In genomic region chr2:112432735-112433479, GRCh38 we compare ENCODE assay signal across 8 cellular contexts. TPM values are rescaled to one million over a fixed set of nuclear protein-coding genes. Genes with fewer than 3 reads are reported as not detected.
A peak's percentile ranks its signal among the peaks of the same experiment; 100 is the strongest.
DNase-seq lines count a peak whose midpoint lies in the region; ATAC-seq and TF ChIP-seq lines count a peak whose summit lies in the region.
"Not testable (repeated sequence)": the region's sequence is repeated elsewhere in the genome, so short reads cannot be mapped to it uniquely, and the experiment has no call there.

No MANE protein-coding gene starts in this region.

- H3K4me1 Mint-ChIP-seq in WTC11, mesothelial cell of epicardium: not testable (repeated sequence)

- POLR2A ChIA-PET in WTC11 (lab: Charles Lee), result interaction anchor here (0.6 to 0.8 kb wide), 3 partner anchors 173 to 311 kb away, joined by 3 to 7 read pairs (median 3); no protein-coding TSS in a partner anchor

- peaks cover 10% of the 10 kb centered on the region for H3K27me3 Mint-ChIP-seq in WTC11 (ENCODE audit: low read depth)
- H3K27me3 Mint-ChIP-seq in mesothelial cell of epicardium (ENCODE audit: low read depth), result not testable (repeated sequence)

- TF ChIP-seq CTCF in AG09309 (IDR thresholded peaks at IDR 0.05; ENCODE audit: control insufficient read depth, insufficient read depth, low read depth, low read length, missing control alignments); WTC11 (IDR thresholded peaks at IDR 0.05); astrocyte of the spinal cord (IDR thresholded peaks at IDR 0.05; ENCODE audit: low read depth, low read length); foreskin keratinocyte (conservative IDR thresholded peaks at IDR 0.05); mesothelial cell of epicardium (IDR thresholded peaks at IDR 0.05; ENCODE audit: unreplicated experiment): not testable (repeated sequence)

- not testable (repeated sequence) for H3K4me1 ChIP-seq in foreskin keratinocyte

- ATAC-seq in GM19397 (IDR thresholded peaks at IDR 0.05; ENCODE audit: unreplicated experiment) (peak; percentile 43), HG03095 (IDR thresholded peaks at IDR 0.05; ENCODE audit: unreplicated experiment) (peak; percentile 38), WTC11 (peak; percentile 68), foreskin keratinocyte (peak; percentile 69)

- H3K9me3 Mint-ChIP-seq in WTC11, mesothelial cell of epicardium: not testable (repeated sequence)

- in situ Hi-C loops in astrocyte of the spinal cord (cut with HindIII; ENCODE audit: low sequenced_read_pairs), result not testable (repeated sequence)

- peak overlapping the region; percentile 70 for H3K4me3 Mint-ChIP-seq in WTC11
- H3K4me3 Mint-ChIP-seq in mesothelial cell of epicardium, result peak overlapping the region; percentile 62

- H3K36me3 Mint-ChIP-seq in WTC11, mesothelial cell of epicardium: not testable (repeated sequence)

- not testable (repeated sequence) for H3K27ac Mint-ChIP-seq in WTC11, mesothelial cell of epicardium

- H3K27ac ChIP-seq in foreskin keratinocyte, result not testable (repeated sequence)

- H3K27me3 ChIP-seq in foreskin keratinocyte, result not testable (repeated sequence)

- H3K4me3 ChIP-seq in AG09309 (ENCODE audit: control insufficient read depth, low read depth, low read length), result peak overlapping the region; percentile 51
- H3K4me3 ChIP-seq in astrocyte of the spinal cord (ENCODE audit: low read depth, low read length), result peak overlapping the region; percentile 35

- CTCF ChIA-PET in WTC11 (lab: Charles Lee), result interaction anchor here (0.6 to 1.7 kb wide), 8 partner anchors 19 to 311 kb away, joined by 3 to 15 read pairs (median 4); no protein-coding TSS in a partner anchor

- not testable (repeated sequence) for DNase-seq in AG09309 (ENCODE audit: low read depth); astrocyte of the spinal cord (ENCODE audit: low read depth, low spot score); foreskin keratinocyte; mesothelial cell of epicardium (ENCODE audit: low spot score in 2 of 2, unreplicated experiment in 2 of 2)
- DNase-seq in WTC11 (ENCODE audit: low spot score), result peak; percentile 17
- peak; percentile 54 for DNase-seq in stimulated activated CD4-positive, alpha-beta T cell treated with anti-CD3 and anti-CD28 coated beads, Interleukin-15, amount 100 ng/mL, for 24 hours

TF ChIP-seq in WTC11, 78 proteins besides CTCF, POLR2A, EP300 and RAD21:
- peak; percentile 60; the same call in 1 of the 2 replicates for TF ChIP-seq HMGXB4 (CRISPR knock-in tag; IDR thresholded peaks at IDR 0.05)
TF ChIP-seq in WTC11: peak in this region for 1; not testable (repeated sequence) for 77.

RNA-seq across cellular contexts. Expression of gene RGPD8, which starts 0.5 kb away (rescaled TPM):
- 8.3 to 8.9 TPM (median 8.3 TPM) in 3 replicates for total RNA-seq in WTC11 (2021)
- 4.8 and 5.6 TPM in 2 replicates for total RNA-seq in foreskin keratinocyte
- 0.11 and 0.18 TPM in 2 replicates for polyA plus RNA-seq in foreskin keratinocyte
- total RNA-seq in mesothelial cell of epicardium, result 12.8 to 14.6 TPM (median 13.7 TPM) in 3 replicates

RNA-seq across cellular contexts. Expression of gene TTL, which starts 49.0 kb away (rescaled TPM):
- total RNA-seq in WTC11 (2021), result 39.9 to 44.2 TPM (median 42.4 TPM) in 3 replicates
- total RNA-seq in foreskin keratinocyte, result 52.7 and 58.0 TPM in 2 replicates
- 18.1 and 25.0 TPM in 2 replicates for polyA plus RNA-seq in foreskin keratinocyte
- 42.9 to 45.1 TPM (median 43.1 TPM) in 3 replicates for total RNA-seq in mesothelial cell of epicardium
